17 cellular contexts compared by ENCODE assay signal in the genomic region with DNA sequence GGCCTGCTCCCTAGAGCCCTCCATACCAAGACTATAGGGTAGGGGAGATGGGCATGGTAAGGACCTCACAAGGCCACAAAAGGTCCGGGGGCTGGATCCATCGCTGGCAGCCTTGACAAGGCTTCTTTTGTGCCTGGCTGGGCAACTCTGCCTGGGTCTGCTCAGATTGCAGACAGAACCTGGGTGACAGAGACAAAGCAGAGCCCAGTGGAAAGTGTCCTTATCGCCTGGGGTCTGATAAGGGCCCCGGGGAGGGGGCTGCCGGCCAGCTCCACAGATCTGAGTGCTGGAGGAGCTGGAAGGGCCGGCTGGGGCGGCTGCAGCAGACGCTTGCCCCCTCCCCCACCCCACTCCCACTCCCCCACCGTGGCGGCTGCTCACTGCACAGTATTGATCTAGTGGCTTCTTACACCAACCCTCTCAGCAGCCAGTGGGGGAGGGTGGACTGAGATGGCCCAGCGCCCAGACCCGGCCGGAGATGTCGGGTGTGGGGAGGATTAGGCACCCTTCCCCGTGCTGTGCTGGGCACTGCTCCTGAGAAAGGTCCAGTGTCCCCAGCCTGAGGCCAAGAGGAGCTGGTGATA. TPM values are rescaled to one million over a fixed set of nuclear protein-coding genes. Genes with fewer than 3 reads are reported as not detected.
DNase-seq lines count a peak whose midpoint lies in the region; ATAC-seq and TF ChIP-seq lines count a peak whose summit lies in the region.
"Had no signal": no experiment of that assay in that cellular context is flagged by ENCODE, and none has a peak within 500 bp of the region (broad histone marks: within the 10 kb centered on the region; RNA-seq: fewer than 3 reads in every experiment).

No MANE protein-coding gene starts in this region.

- H3K9me2 ChIP-seq in Karpas-422 (replicated peaks; ENCODE audit: insufficient read depth, low read length): no peaks in the 10 kb centered on the region

- WGBS in body of pancreas, 2 donors: 8 to 14% methylated on average over 2 to 15 of the region's 15 CpGs

- H3K36me3 ChIP-seq in Karpas-422 (ENCODE audit: insufficient read depth, low read length): no peaks in the 10 kb centered on the region
- no peaks in the 10 kb centered on the region for H3K36me3 ChIP-seq in body of pancreas (replicated peaks in 1 of 2; ENCODE audit: insufficient read depth in 1 of 2, low read depth in 2 of 2)
- H3K36me3 ChIP-seq in breast epithelium: no peaks in the 10 kb centered on the region
- H3K36me3 ChIP-seq: ovary had no signal

- DNase-seq in Karpas-422 (no peak), body of pancreas (peak; percentile 78 to 88 (median 82)), left kidney (ENCODE audit: low read depth, low spot score) (peak; percentile 65), sciatic nerve (ENCODE audit: low spot score) (no peak), omental fat pad (ENCODE audit: low spot score) (no peak), LoVo (ENCODE audit: low spot score) (no peak), breast epithelium (ENCODE audit: low spot score in 2 of 2) (no peak)
- DNase-seq: activated CD4-positive, alpha-beta T cell treated with anti-CD3 and anti-CD28 coated beads, Interleukin-2, amount 50 U/mL, for 4 hours; activated gamma-delta T cell treated with Interleukin-2 at 50 U/mL for 16 hours; CD4-positive, alpha-beta T cell; cortex of kidney; NCI-H1417 treated with DMSO at 0.1 percent for 48 hours; NCI-H774; stimulated activated CD4-positive, alpha-beta T cell treated with anti-CD3 and anti-CD28 coated beads, Interleukin-2, amount 100 ng/mL, for 48 hours; stimulated activated naive CD4-positive, alpha-beta T cell treated with Interleukin-2 at 50 U/mL for 16 hours had no signal

- H2AFZ ChIP-seq in Karpas-422 (ENCODE audit: low read length): no peak overlapping the region

- H3K4me1 ChIP-seq in Karpas-422 (ENCODE audit: low read length) (peaks cover 66% of the 10 kb centered on the region), body of pancreas (peaks cover 89% of the 10 kb centered on the region), breast epithelium (peaks cover 0 to 8% of the 10 kb centered on the region in 2 donors)

- H3K9me3 ChIP-seq in Karpas-422 (ENCODE audit: low read length) (no peaks in the 10 kb centered on the region), body of pancreas (no peaks in the 10 kb centered on the region), breast epithelium (no peaks in the 10 kb centered on the region)
- H3K9me3 ChIP-seq: ovary had no signal

- H3K27ac ChIP-seq in Karpas-422 (ENCODE audit: low read length): peak overlapping the region; percentile 96
- peak overlapping the region; percentile 53 to 91 (median 70) for H3K27ac ChIP-seq in body of pancreas
- peak overlapping the region in 1 of 2 donors; percentile 48 for H3K27ac ChIP-seq in breast epithelium
- H3K27ac ChIP-seq: ovary had no signal

- TF ChIP-seq POLR2A in body of pancreas (IDR thresholded peaks at IDR 0.05): no peak
- TF ChIP-seq POLR2A in breast epithelium (IDR thresholded peaks at IDR 0.05): no peak

- TF ChIP-seq CTCF in body of pancreas (IDR thresholded peaks at IDR 0.05): no peak
- no peak for TF ChIP-seq CTCF in omental fat pad (IDR thresholded peaks at IDR 0.05)
- TF ChIP-seq CTCF in breast epithelium (IDR thresholded peaks at IDR 0.05): no peak

- intact Hi-C loops in body of pancreas (cut with DNase I) (no loop called here), sciatic nerve (cut with DNase I) (no loop called here), breast epithelium (cut with DNase I; ENCODE audit: low total_unique reads) (no loop called here)

- ATAC-seq in body of pancreas: peak; percentile 84
- ATAC-seq in sciatic nerve: peak; percentile 49
- ATAC-seq in omental fat pad (ENCODE audit: low FRiP score): no peak
- no peak for ATAC-seq in HG03108 (IDR thresholded peaks at IDR 0.05; ENCODE audit: unreplicated experiment)

- H3K9ac ChIP-seq in Karpas-422 (ENCODE audit: low read length): peak overlapping the region; percentile 76

- H4K20me1 ChIP-seq in Karpas-422 (ENCODE audit: insufficient read depth, low read depth, low read length): no peaks in the 10 kb centered on the region

- H3K4me3 ChIP-seq in Karpas-422 (ENCODE audit: low read length) (0 out of 2 replicates have a peak overlapping the region, but pooled peaks have one; percentile 8), body of pancreas (no peak overlapping the region), breast epithelium (no peak overlapping the region)
- H3K4me3 ChIP-seq: ovary had no signal

- no peaks in the 10 kb centered on the region for H3K79me2 ChIP-seq in Karpas-422 (ENCODE audit: low read length)

- H3K4me2 ChIP-seq in Karpas-422 (ENCODE audit: low read depth, low read length, poor library complexity, severe bottlenecking): peak overlapping the region; percentile 89

- no peaks in the 10 kb centered on the region for H3K27me3 ChIP-seq in Karpas-422 (ENCODE audit: low read length)
- H3K27me3 ChIP-seq in body of pancreas: no peaks in the 10 kb centered on the region
- no peaks in the 10 kb centered on the region for H3K27me3 ChIP-seq in breast epithelium
- H3K27me3 ChIP-seq: ovary had no signal

RNA-seq across cellular contexts. Expression of gene MMP15, which starts 7.2 kb away (rescaled TPM):
- total RNA-seq in Karpas-422 (2014; rRNA removed; shearing (Covaris generic); ENCODE audit: low replicate concordance): 4.1 and 5.2 TPM in 2 replicates
- total RNA-seq in body of pancreas (10 to 100 TPM; 22.3 to 35.3 TPM), sciatic nerve (44.0 TPM), omental fat pad (10 to 100 TPM in 3 of 4 donors, 1 to 10 TPM in 1; 5.5 to 15.2 (median 14.4) TPM), breast epithelium (1 to 10 TPM; 4.6 to 5.3 (median 4.8) TPM)

RNA-seq across cellular contexts. Expression of gene USB1, which starts 31.6 kb away (rescaled TPM):
- 19.6 and 28.3 TPM in 2 replicates for total RNA-seq in Karpas-422 (2014; rRNA removed; shearing (Covaris generic); ENCODE audit: low replicate concordance)
- total RNA-seq in body of pancreas: 10 to 100 TPM; 22.4 to 46.7 TPM
- total RNA-seq in sciatic nerve: 25.9 TPM
- total RNA-seq in omental fat pad: 10 to 100 TPM; 18.8 to 42.5 (median 33.4) TPM
- total RNA-seq in breast epithelium: 10 to 100 TPM; 14.5 to 37.0 (median 26.4) TPM

RNA-seq across cellular contexts. Expression of gene ZNF319, which starts 32.3 kb away (rescaled TPM):
- total RNA-seq in Karpas-422 (2014; rRNA removed; shearing (Covaris generic); ENCODE audit: low replicate concordance): 3.7 and 5.3 TPM in 2 replicates
- total RNA-seq in body of pancreas (1 to 10 TPM; 3.3 to 4.7 TPM), sciatic nerve (10.0 TPM), omental fat pad (1 to 10 TPM; 3.2 to 9.1 (median 5.6) TPM), breast epithelium (1 to 10 TPM; 6.2 to 7.2 (median 6.4) TPM)

Comparison
In these comparisons a context has a peak if more than half of its experiments do, and no peak if none do; other contexts are left out.
1. DNase-seq: peak in body of pancreas (4 of 4) and left kidney (single experiment); none in Karpas-422 (single experiment), sciatic nerve (single experiment), omental fat pad (single experiment), LoVo (single experiment) and breast epithelium (0 of 2).
2. ATAC-seq: peak in body of pancreas (single experiment) and sciatic nerve (single experiment); none in omental fat pad (single experiment) and HG03108 (single experiment).